Comparison of ENCODE assay signal across 8 cellular contexts in the genomic region with DNA sequence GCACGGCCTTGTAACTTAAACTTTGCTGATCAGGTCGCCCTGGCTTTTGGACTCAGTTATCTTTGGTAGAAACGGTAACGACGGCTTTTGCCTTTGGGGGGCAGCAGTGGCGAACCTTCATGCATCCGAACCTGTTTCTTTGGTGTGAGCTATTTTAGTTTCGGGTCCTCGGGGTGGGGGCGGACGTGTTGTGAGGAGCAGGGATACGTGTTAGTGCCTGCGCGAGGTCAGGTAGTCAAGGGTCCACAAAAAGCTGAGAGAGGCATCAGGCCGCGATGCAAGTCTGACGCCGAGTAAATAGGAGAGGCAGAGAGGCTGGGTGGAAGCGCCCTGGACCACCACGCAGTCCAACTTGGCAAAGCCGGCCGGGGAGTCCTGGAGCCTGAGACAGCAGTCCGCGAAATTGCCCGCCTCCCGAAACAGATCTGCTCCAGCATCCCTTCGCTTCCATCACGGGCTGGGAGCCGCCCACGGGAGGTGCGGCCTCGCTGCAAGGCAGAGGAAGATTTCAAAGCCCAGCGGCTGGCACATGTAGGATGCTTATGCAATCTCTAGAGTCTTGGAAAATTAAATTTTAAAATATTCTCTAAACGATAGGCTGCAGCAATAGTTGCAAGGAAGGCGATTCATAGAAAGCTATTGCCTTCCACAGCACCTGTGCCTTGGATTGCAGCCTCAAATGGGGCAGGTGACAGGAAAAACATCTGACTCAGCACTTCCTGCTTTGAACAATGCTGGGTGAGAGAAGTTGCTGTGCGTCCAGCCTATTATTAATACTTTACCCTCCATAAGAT. TPM values are rescaled to one million over a fixed set of nuclear protein-coding genes. Genes with fewer than 3 reads are reported as not detected.
A peak's percentile ranks its signal among the peaks of the same experiment; 100 is the strongest.
DNase-seq lines count a peak whose midpoint lies in the region; ATAC-seq and TF ChIP-seq lines count a peak whose summit lies in the region.

No MANE protein-coding gene starts in this region.

- no peaks in the 10 kb centered on the region for H3K27me3 ChIP-seq in neural cell (ENCODE audit: insufficient read depth, low read depth, low read length)
- no peaks in the 10 kb centered on the region for H3K27me3 ChIP-seq in stomach

- H3K9ac ChIP-seq in neural cell (ENCODE audit: low read length), result peak overlapping the region; percentile 60

- no peaks in the 10 kb centered on the region for H3K36me3 ChIP-seq in neural cell (ENCODE audit: insufficient read depth, low read length)
- H3K36me3 ChIP-seq in stomach, result no peaks in the 10 kb centered on the region

- no peaks in the 10 kb centered on the region for H3K9me2 ChIP-seq in neural cell (ENCODE audit: insufficient read depth, low read length)

- 0 to 1% (median 0%) methylated on average over 31 to 36 of the region's 36 CpGs for WGBS in stomach, 5 donors

- no peaks in the 10 kb centered on the region for H3K9me3 ChIP-seq in neural cell (ENCODE audit: low read length)
- no peaks in the 10 kb centered on the region for H3K9me3 ChIP-seq in stomach

- H4K20me1 ChIP-seq in neural cell (ENCODE audit: insufficient read depth), result no peaks in the 10 kb centered on the region

- H3K27ac ChIP-seq in neural cell (ENCODE audit: low read length) (peak overlapping the region; percentile 16), stomach (peak overlapping the region; percentile 61 to 82 (median 72))

- DNase-seq in DMS153 (lab: John Stamatoyannopoulos, UW) (peak; percentile 45), HuH-7 (ENCODE audit: low spot score) (peak; percentile 18), RKO (ENCODE audit: low spot score) (peak; percentile 86), fibroblast of villous mesenchyme (ENCODE audit: low read depth) (peak; percentile 68), stomach (peak; percentile 67)
- DNase-seq in activated T-helper 9 cell treated with anti-CD3 and anti-CD28 coated beads, Interleukin-2, amount 50 U/mL, for 16 hours (ENCODE audit: low read depth), result peak; percentile 69

- H3F3A ChIP-seq in neural cell (ENCODE audit: insufficient read depth, low read length, poor library complexity, severe bottlenecking), result no peaks in the 10 kb centered on the region

- H3K4me2 ChIP-seq in neural cell (ENCODE audit: low read length), result peak overlapping the region; percentile 37

- no peaks in the 10 kb centered on the region for H3K79me2 ChIP-seq in neural cell (replicated peaks; ENCODE audit: insufficient read depth, low read length)

- ATAC-seq in GM21447 (IDR thresholded peaks at IDR 0.05; ENCODE audit: unreplicated experiment), result peak; percentile 37

- H2AFZ ChIP-seq in neural cell (ENCODE audit: low read depth, low read length), result peak overlapping the region; percentile 88

- no peak for TF ChIP-seq POLR2A in stomach (IDR thresholded peaks at IDR 0.05)

- TF ChIP-seq CTCF in fibroblast of villous mesenchyme (IDR thresholded peaks at IDR 0.05; ENCODE audit: insufficient read depth, low read depth, low read length) (peak; percentile 70), neural cell (IDR thresholded peaks at IDR 0.05; ENCODE audit: poor library complexity, severe bottlenecking) (peak; percentile 91), stomach (IDR thresholded peaks at IDR 0.05) (peak in 5 of 7 experiments; percentile 19 to 53 (median 48))

- peak; percentile 79 for TF ChIP-seq RAD21 in neural cell (conservative IDR thresholded peaks at IDR 0.05)

- H3K4me1 ChIP-seq in stomach, result peaks cover 4 to 27% (median 19%) of the 10 kb centered on the region in 4 donors

- intact Hi-C loops in stomach (cut with DNase I; ENCODE audit: low total_unique reads), result no loop called here

- H3K4me3 ChIP-seq in fibroblast of villous mesenchyme (ENCODE audit: low read depth, low read length) (peak overlapping the region; percentile 76), neural cell (ENCODE audit: low read length) (peak overlapping the region; percentile 70), stomach (peak overlapping the region; percentile 54 to 69 (median 58))

- TF ChIP-seq EP300 in neural cell (conservative IDR thresholded peaks at IDR 0.05; ENCODE audit: poor library complexity, severe bottlenecking) (no peak), stomach (IDR thresholded peaks at IDR 0.05) (no peak)

TF ChIP-seq in neural cell, 6 proteins besides CTCF, POLR2A, EP300 and RAD21:
- no peak for TF ChIP-seq TAF1 (IDR thresholded peaks at IDR 0.05; ENCODE audit: low read depth)
- peak; percentile 87 for TF ChIP-seq SMC3 (conservative IDR thresholded peaks at IDR 0.05; ENCODE audit: poor library complexity)
- TF ChIP-seq, protein P1, sequence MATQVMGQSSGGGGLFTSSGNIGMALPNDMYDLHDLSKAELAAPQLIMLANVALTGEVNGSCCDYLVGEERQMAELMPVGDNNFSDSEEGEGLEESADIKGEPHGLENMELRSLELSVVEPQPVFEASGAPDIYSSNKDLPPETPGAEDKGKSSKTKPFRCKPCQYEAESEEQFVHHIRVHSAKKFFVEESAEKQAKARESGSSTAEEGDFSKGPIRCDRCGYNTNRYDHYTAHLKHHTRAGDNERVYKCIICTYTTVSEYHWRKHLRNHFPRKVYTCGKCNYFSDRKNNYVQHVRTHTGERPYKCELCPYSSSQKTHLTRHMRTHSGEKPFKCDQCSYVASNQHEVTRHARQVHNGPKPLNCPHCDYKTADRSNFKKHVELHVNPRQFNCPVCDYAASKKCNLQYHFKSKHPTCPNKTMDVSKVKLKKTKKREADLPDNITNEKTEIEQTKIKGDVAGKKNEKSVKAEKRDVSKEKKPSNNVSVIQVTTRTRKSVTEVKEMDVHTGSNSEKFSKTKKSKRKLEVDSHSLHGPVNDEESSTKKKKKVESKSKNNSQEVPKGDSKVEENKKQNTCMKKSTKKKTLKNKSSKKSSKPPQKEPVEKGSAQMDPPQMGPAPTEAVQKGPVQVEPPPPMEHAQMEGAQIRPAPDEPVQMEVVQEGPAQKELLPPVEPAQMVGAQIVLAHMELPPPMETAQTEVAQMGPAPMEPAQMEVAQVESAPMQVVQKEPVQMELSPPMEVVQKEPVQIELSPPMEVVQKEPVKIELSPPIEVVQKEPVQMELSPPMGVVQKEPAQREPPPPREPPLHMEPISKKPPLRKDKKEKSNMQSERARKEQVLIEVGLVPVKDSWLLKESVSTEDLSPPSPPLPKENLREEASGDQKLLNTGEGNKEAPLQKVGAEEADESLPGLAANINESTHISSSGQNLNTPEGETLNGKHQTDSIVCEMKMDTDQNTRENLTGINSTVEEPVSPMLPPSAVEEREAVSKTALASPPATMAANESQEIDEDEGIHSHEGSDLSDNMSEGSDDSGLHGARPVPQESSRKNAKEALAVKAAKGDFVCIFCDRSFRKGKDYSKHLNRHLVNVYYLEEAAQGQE (IDR thresholded peaks at IDR 0.05; ENCODE audit: borderline replicate concordance), result no peak
- no peak for TF ChIP-seq EZH2 (IDR thresholded peaks at IDR 0.05; ENCODE audit: borderline replicate concordance, insufficient read depth, low read length, poor library complexity, severe bottlenecking)
- TF ChIP-seq MXI1 (conservative IDR thresholded peaks at IDR 0.05; ENCODE audit: poor library complexity, severe bottlenecking), result peak; percentile 83
- TF ChIP-seq POLR2AphosphoS5 (IDR thresholded peaks at IDR 0.05), result peak; percentile 13

RNA-seq across cellular contexts. Expression of gene TPP2, which starts 4.6 kb away (rescaled TPM):
- total RNA-seq in fibroblast of villous mesenchyme, result 43.8 and 60.0 TPM in 2 replicates
- polyA plus RNA-seq in neural cell, result 42.7 and 45.4 TPM in 2 replicates
- polyA minus RNA-seq in neural cell, result 44.3 and 56.4 TPM in 2 replicates
- total RNA-seq in stomach, result 100 to 1,000 TPM in 1 of 5 donors, 10 to 100 TPM in 4; 10.5 to 103 (median 45.1) TPM
- 10 to 100 TPM; 10.1 to 15.8 (median 11.3) TPM for polyA plus RNA-seq in stomach

Comparison
In these comparisons a context has a peak if more than half of its experiments do, and no peak if none do; other contexts are left out.
1. Peak in every context shown above with its lines: DNase-seq, ATAC-seq, H3K4me3 ChIP-seq and H3K27ac ChIP-seq.
2. DNase-seq: peak in every context shown above with its lines; median percentile 86 in RKO; 69 in activated T-helper 9 cell treated with anti-CD3 and anti-CD28 coated beads, Interleukin-2, amount 50 U/mL, for 16 hours; 68 in fibroblast of villous mesenchyme; 67 in stomach; 45 in DMS153; 18 in HuH-7.